ENCODE assay signal across 8 cellular contexts in the genomic region with DNA sequence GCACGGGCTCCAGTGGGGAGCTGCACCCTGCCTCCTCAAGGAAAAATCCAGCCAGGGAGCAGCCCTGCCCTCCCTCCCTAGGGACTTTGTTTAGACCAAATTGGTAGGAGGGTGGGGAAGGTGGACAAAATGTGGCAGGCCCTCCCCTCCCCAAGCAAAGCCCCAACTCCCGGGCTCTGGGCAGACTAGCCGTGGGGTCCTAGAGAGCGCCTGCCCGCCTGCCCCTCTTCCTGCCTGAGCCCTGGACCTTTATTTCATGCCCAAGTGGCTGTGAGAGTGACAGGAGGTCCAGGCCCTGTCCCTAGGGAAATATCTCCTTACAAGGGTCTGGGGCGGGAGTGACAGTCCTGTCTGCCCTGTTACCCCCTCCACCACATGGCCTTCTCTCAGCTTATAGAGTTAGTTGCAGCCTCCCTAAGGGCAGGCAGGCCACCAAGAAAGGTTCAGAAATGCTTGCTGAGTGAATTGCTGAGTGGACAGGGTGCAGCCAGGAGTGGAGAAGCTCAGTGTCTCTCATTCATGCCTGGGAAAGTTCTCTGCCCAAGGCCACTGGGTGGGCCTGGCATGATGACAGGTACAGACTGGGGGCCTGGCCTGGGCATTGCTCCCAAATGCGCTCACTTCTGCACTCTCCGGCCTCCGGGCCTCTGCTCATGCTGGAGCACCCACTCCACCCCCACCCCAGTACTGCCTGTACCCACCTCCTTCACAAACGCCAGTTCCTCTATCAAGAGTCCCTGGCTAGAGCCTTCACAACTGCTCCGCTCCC. TPM values are rescaled to one million over a fixed set of nuclear protein-coding genes. Genes with fewer than 3 reads are reported as not detected.
DNase-seq lines count a peak whose midpoint lies in the region; ATAC-seq and TF ChIP-seq lines count a peak whose summit lies in the region.

No MANE protein-coding gene starts in this region.

- no peaks in the 10 kb centered on the region for H3K9me3 ChIP-seq in breast epithelium
- H3K9me3 ChIP-seq in neural cell (ENCODE audit: low read length) = no peaks in the 10 kb centered on the region

- H3K36me3 ChIP-seq in breast epithelium (no peaks in the 10 kb centered on the region), neural cell (ENCODE audit: insufficient read depth, low read length) (no peaks in the 10 kb centered on the region)

- no peak overlapping the region for H3K4me2 ChIP-seq in neural cell (ENCODE audit: low read length)

- no peak overlapping the region for H2AFZ ChIP-seq in neural cell (ENCODE audit: low read depth, low read length)

- no peak for TF ChIP-seq EP300 in neural cell (conservative IDR thresholded peaks at IDR 0.05; ENCODE audit: poor library complexity, severe bottlenecking)

- no peaks in the 10 kb centered on the region for H4K20me1 ChIP-seq in neural cell (ENCODE audit: insufficient read depth)

- intact Hi-C loops in breast epithelium (cut with DNase I; ENCODE audit: low total_unique reads) = loop anchor here (10.0 kb wide), 1 partner anchor 275 kb away; no protein-coding TSS in a partner anchor

- no peak for TF ChIP-seq RAD21 in neural cell (conservative IDR thresholded peaks at IDR 0.05)

- TF ChIP-seq CTCF in C4-2B (conservative IDR thresholded peaks at IDR 0.05) (no peak), breast epithelium (IDR thresholded peaks at IDR 0.05) (no peak), neural cell (IDR thresholded peaks at IDR 0.05; ENCODE audit: poor library complexity, severe bottlenecking) (no peak)

- H3K4me3 ChIP-seq in breast epithelium = no peak overlapping the region
- H3K4me3 ChIP-seq in neural cell (ENCODE audit: low read length) = no peak overlapping the region

- H3K27ac ChIP-seq in C4-2B = peak overlapping the region; percentile 91
- peak overlapping the region; percentile 33 to 78 for H3K27ac ChIP-seq in breast epithelium
- H3K27ac ChIP-seq in neural cell (ENCODE audit: low read length) = no peak overlapping the region

- H3K9ac ChIP-seq in neural cell (ENCODE audit: low read length) = no peak overlapping the region

- peaks cover 4 to 43% of the 10 kb centered on the region in 2 donors for H3K4me1 ChIP-seq in breast epithelium

- no peaks in the 10 kb centered on the region for H3K27me3 ChIP-seq in breast epithelium
- H3K27me3 ChIP-seq in neural cell (ENCODE audit: insufficient read depth, low read depth, low read length) = no peaks in the 10 kb centered on the region

- no peak for TF ChIP-seq POLR2A in breast epithelium (IDR thresholded peaks at IDR 0.05)

- H3F3A ChIP-seq in neural cell (ENCODE audit: insufficient read depth, low read length, poor library complexity, severe bottlenecking) = no peaks in the 10 kb centered on the region

- DNase-seq in NCI-H524 treated with DMSO at 0.1 percent for 48 hours (lab: John Stamatoyannopoulos, UW) = peak; percentile 17
- DNase-seq in breast epithelium (ENCODE audit: low spot score in 2 of 2) = no peak
- no peak for DNase-seq in stimulated activated naive CD4-positive, alpha-beta T cell (lab: John Stamatoyannopoulos, UW)
- DNase-seq in GF-D8 (lab: John Stamatoyannopoulos, UW) = no peak

- H3K79me2 ChIP-seq in neural cell (replicated peaks; ENCODE audit: insufficient read depth, low read length) = no peaks in the 10 kb centered on the region

- H3K9me2 ChIP-seq in neural cell (ENCODE audit: insufficient read depth, low read length) = no peaks in the 10 kb centered on the region

- ATAC-seq in HG03280 (IDR thresholded peaks at IDR 0.05; ENCODE audit: unreplicated experiment) (no peak), HG03432 (IDR thresholded peaks at IDR 0.05; ENCODE audit: unreplicated experiment) (no peak)

TF ChIP-seq in neural cell, 6 proteins besides CTCF, POLR2A, EP300 and RAD21:
- no peak for TF ChIP-seq SMC3 (conservative IDR thresholded peaks at IDR 0.05; ENCODE audit: poor library complexity)
- TF ChIP-seq POLR2AphosphoS5 (IDR thresholded peaks at IDR 0.05) = peak; percentile 4

RNA-seq across cellular contexts. Expression of a gene that starts 25.2 kb away (rescaled TPM):
- 10 to 100 TPM; 38.4 to 48.1 (median 38.7) TPM for total RNA-seq in breast epithelium
- 20.1 and 24.5 TPM in 2 replicates for polyA plus RNA-seq in neural cell
- 27.1 and 29.0 TPM in 2 replicates for polyA minus RNA-seq in neural cell

RNA-seq across cellular contexts. Expression of a gene that starts 55.8 kb away (rescaled TPM):
- total RNA-seq in breast epithelium = 100 to 1,000 TPM; 183 to 555 (median 341) TPM
- polyA plus RNA-seq in neural cell = 29.7 and 29.9 TPM in 2 replicates
- polyA minus RNA-seq in neural cell = 39.1 and 52.6 TPM in 2 replicates
